9 cellular contexts compared by ENCODE assay signal in the genomic region with DNA sequence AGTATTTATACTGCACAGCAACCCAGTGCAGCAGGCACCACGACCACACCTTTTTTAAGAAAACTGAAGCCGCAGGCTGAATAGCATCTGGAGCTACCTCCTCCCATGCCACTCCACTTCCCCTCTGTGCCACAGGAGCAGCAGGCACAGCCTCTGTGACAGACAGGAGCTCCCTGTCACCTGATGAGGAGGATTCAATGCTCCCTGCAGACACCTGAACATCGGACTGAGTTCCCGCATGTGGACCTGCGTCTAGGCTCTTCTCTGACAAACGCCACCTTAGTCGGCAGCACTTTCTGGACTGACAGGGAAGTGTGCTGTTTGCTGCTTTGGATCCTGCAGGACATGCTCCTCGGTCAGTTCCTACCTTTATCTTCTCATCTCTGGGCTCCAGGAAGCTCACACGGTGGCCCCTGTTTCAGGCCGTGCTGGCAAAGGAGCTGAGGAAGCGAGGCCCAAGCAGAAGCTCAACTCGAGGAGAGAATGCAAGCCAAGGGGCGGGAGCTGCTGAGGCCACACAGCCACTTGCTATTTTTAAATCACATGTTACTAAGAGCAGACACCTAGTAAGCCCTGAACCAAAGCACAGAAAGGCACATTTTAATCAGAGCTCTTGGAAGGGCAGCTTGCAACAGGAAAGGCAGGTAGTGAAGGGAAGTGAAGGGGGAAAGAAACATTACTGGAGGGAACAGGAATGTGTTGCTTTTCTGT. TPM values are rescaled to one million over a fixed set of nuclear protein-coding genes. Genes with fewer than 3 reads are reported as not detected.
A peak's percentile ranks its signal among the peaks of the same experiment; 100 is the strongest.
DNase-seq lines count a peak whose midpoint lies in the region; ATAC-seq and TF ChIP-seq lines count a peak whose summit lies in the region.
"Had no signal": no experiment of that assay in that cellular context is flagged by ENCODE, and none has a peak within 500 bp of the region (broad histone marks: within the 10 kb centered on the region; RNA-seq: fewer than 3 reads in every experiment).

No MANE protein-coding gene starts in this region.

- peak; percentile 36 for ATAC-seq in GM18858 (IDR thresholded peaks at IDR 0.05; ENCODE audit: unreplicated experiment)
- peak; percentile 48 for ATAC-seq in GM21717 (IDR thresholded peaks at IDR 0.05; ENCODE audit: unreplicated experiment)
- peak in 1 of 2 donors; percentile 38 for ATAC-seq in naive B cell (ENCODE audit: low read depth in 2 of 2)

- no peak for TF ChIP-seq POLR2A in Peyer's patch (IDR thresholded peaks at IDR 0.05)

- H3K27ac Mint-ChIP-seq in naive B cell (peak overlapping the region in 5 of 6 donors; percentile 5 to 72 (median 42)), progenitor cell of endocrine pancreas (no peak overlapping the region)

- TF ChIP-seq CTCF in Peyer's patch (IDR thresholded peaks at IDR 0.05) (no peak), progenitor cell of endocrine pancreas (IDR thresholded peaks at IDR 0.05; ENCODE audit: unreplicated experiment) (no peak)

- peaks cover 0 to 13% (median 3%) of the 10 kb centered on the region in 4 donors for H3K4me1 ChIP-seq in Peyer's patch

- H3K36me3 Mint-ChIP-seq in naive B cell (peaks cover 23% of the 10 kb centered on the region in 2 donors), progenitor cell of endocrine pancreas (ENCODE audit: insufficient read depth) (peaks cover 3% of the 10 kb centered on the region)

- peak overlapping the region in 3 of 8 donors; percentile 12 to 45 (median 21) for H3K4me3 Mint-ChIP-seq in naive B cell
- no peak overlapping the region for H3K4me3 Mint-ChIP-seq in progenitor cell of endocrine pancreas (ENCODE audit: low read depth)

- peak overlapping the region in 1 of 4 donors; percentile 3 for H3K4me3 ChIP-seq in Peyer's patch
- H3K4me3 ChIP-seq: dorsolateral prefrontal cortex had no signal

- peak overlapping the region in 2 of 4 donors; percentile 29 to 77 for H3K27ac ChIP-seq in Peyer's patch
- H3K27ac ChIP-seq: HL-60 had no signal

- no peaks in the 10 kb centered on the region for H3K9me3 ChIP-seq in Peyer's patch

- H3K27me3 ChIP-seq in Peyer's patch: no peaks in the 10 kb centered on the region
- H3K27me3 ChIP-seq: dorsolateral prefrontal cortex had no signal

- H3K4me1 Mint-ChIP-seq in naive B cell (peaks cover 23 to 46% (median 33%) of the 10 kb centered on the region in 3 donors), progenitor cell of endocrine pancreas (ENCODE audit: low read depth) (peaks cover 4% of the 10 kb centered on the region)

- DNase-seq in Peyer's patch: peak in 2 of 3 donors; percentile 64 to 65
- DNase-seq in naive B cell: no peak
- no peak for DNase-seq in epidermal melanocyte (ENCODE audit: insufficient read length, low spot score)
- no peak for DNase-seq in progenitor cell of endocrine pancreas (ENCODE audit: low spot score, unreplicated experiment)
- no peak for DNase-seq in NOMO-1 treated with DMSO at 0.1 percent for 48 hours (lab: John Stamatoyannopoulos, UW; ENCODE audit: unreplicated experiment)

- H3K27me3 Mint-ChIP-seq in naive B cell (no peaks in the 10 kb centered on the region), progenitor cell of endocrine pancreas (no peaks in the 10 kb centered on the region)

- peaks cover 0 to 51% (median 0%) of the 10 kb centered on the region in 3 donors for H3K36me3 ChIP-seq in Peyer's patch

- H3K9me3 Mint-ChIP-seq in naive B cell (no peaks in the 10 kb centered on the region), progenitor cell of endocrine pancreas (ENCODE audit: low read depth) (no peaks in the 10 kb centered on the region)

RNA-seq across cellular contexts. Expression of a gene that starts 56.6 kb away (rescaled TPM):
- total RNA-seq in Peyer's patch (10 to 100 TPM; 63.9 to 79.2 (median 72.4) TPM), progenitor cell of endocrine pancreas (45.6 and 47.8 TPM in 2 replicates)
- 10 to 100 TPM; 27.5 to 78.6 (median 34.2) TPM for polyA plus RNA-seq in naive B cell (ENCODE audit: low read depth in 6 of 6)

Comparison
In these comparisons a context has a peak if more than half of its experiments do, and no peak if none do; other contexts are left out.
1. DNase-seq: peak in Peyer's patch (2 of 3); none in naive B cell (single experiment), epidermal melanocyte (single experiment), progenitor cell of endocrine pancreas (single experiment) and NOMO-1 treated with DMSO at 0.1 percent for 48 hours (single experiment).